In the genomic region with DNA sequence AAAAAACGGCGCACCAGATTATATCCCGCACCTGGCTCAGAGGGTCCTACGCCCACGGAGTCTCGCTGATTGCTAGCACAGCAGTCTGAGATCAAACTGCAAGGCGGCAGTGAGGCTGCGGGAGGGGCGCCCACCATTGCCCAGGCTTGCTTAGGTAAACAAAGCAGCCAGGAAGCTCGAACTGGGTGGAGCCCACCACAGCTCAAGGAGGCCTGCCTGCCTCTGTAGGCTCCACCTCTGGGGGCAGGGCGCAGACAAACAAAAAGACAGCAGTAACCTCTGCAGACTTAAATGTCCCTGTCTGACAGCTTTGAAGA, we compare ENCODE assay signal across 1 cellular context.
TF ChIP-seq lines count a peak whose summit lies in the region.

No MANE protein-coding gene starts in this region.

TF ChIP-seq in HEK293, 187 proteins besides CTCF, POLR2A, EP300 and RAD21:
- TF ChIP-seq ZBTB26 (tag by site-specific recombination; optimal IDR thresholded peaks at IDR 0.05), result peak; percentile 15
- peak; percentile 82; the same call in 1 of the 2 replicates for TF ChIP-seq ZFP69B (tag by site-specific recombination; IDR thresholded peaks at IDR 0.05)
- TF ChIP-seq, protein P1, sequence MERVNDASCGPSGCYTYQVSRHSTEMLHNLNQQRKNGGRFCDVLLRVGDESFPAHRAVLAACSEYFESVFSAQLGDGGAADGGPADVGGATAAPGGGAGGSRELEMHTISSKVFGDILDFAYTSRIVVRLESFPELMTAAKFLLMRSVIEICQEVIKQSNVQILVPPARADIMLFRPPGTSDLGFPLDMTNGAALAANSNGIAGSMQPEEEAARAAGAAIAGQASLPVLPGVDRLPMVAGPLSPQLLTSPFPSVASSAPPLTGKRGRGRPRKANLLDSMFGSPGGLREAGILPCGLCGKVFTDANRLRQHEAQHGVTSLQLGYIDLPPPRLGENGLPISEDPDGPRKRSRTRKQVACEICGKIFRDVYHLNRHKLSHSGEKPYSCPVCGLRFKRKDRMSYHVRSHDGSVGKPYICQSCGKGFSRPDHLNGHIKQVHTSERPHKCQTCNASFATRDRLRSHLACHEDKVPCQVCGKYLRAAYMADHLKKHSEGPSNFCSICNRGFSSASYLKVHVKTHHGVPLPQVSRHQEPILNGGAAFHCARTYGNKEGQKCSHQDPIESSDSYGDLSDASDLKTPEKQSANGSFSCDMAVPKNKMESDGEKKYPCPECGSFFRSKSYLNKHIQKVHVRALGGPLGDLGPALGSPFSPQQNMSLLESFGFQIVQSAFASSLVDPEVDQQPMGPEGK (tag by site-specific recombination; IDR thresholded peaks at IDR 0.05), result 0 out of 2 replicates have a peak, but pooled peaks have one; percentile 44
- TF ChIP-seq, protein P2, sequence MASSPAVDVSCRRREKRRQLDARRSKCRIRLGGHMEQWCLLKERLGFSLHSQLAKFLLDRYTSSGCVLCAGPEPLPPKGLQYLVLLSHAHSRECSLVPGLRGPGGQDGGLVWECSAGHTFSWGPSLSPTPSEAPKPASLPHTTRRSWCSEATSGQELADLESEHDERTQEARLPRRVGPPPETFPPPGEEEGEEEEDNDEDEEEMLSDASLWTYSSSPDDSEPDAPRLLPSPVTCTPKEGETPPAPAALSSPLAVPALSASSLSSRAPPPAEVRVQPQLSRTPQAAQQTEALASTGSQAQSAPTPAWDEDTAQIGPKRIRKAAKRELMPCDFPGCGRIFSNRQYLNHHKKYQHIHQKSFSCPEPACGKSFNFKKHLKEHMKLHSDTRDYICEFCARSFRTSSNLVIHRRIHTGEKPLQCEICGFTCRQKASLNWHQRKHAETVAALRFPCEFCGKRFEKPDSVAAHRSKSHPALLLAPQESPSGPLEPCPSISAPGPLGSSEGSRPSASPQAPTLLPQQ (tag by site-specific recombination; IDR thresholded peaks at IDR 0.05), result 0 out of 2 replicates have a peak, but pooled peaks have one; percentile 34
- TF ChIP-seq ZFHX2 (tag by site-specific recombination; conservative IDR thresholded peaks at IDR 0.05), result 0 out of 2 replicates have a peak, but pooled peaks have one; percentile 25
- TF ChIP-seq GLIS2 (tag by site-specific recombination; IDR thresholded peaks at IDR 0.05), result peak; percentile 55; the same call in 1 of the 2 replicates
- TF ChIP-seq ZNF341 (tag by site-specific recombination; IDR thresholded peaks at IDR 0.05; ENCODE audit: low read depth), result 0 out of 2 replicates have a peak, but pooled peaks have one; percentile 8
- TF ChIP-seq ZEB2 (tag by site-specific recombination; IDR thresholded peaks at IDR 0.05), result 0 out of 2 replicates have a peak, but pooled peaks have one; percentile 31
